In the genomic region with DNA sequence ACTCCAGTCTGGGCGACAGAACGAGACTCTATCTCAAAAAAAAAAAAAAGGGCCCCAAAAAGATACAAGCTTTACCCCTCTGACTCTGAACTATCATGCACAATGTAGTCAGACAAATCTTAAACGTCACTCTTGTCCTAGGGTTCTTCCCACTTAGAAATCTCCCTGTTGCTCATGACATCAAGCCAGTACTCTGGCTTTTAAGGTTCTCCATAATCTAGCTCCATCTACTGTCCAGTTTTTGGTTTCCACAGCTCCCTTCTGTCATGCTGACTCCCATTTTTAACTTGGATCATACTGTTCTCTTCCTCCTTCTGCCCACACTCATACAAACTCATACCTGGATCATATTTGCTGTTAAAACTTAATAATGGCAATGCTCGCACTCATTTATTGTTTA, we compare ENCODE assay signal across 11 cellular contexts.
DNase-seq lines count a peak whose midpoint lies in the region; ATAC-seq and TF ChIP-seq lines count a peak whose summit lies in the region.
"Had no signal": no experiment of that assay in that cellular context is flagged by ENCODE, and none has a peak within 500 bp of the region (broad histone marks: within the 10 kb centered on the region; RNA-seq: fewer than 3 reads in every experiment).

No MANE protein-coding gene starts in this region.

- no peaks in the 10 kb centered on the region for H3K9me3 Mint-ChIP-seq in brain
- H3K9me3 Mint-ChIP-seq in type B pancreatic cell: no peaks in the 10 kb centered on the region

- H3K27ac ChIP-seq in MM.1S (ENCODE audit: low read length) (no peak overlapping the region), mesendoderm (ENCODE audit: low read depth, low read length) (no peak overlapping the region), heart left ventricle (no peak overlapping the region)
- H3K27ac ChIP-seq: thoracic aorta had no signal

- H3K4me3 ChIP-seq in MM.1S (ENCODE audit: low read length) (no peak overlapping the region), mesendoderm (ENCODE audit: low read length) (no peak overlapping the region), heart left ventricle (no peak overlapping the region)
- H3K4me3 ChIP-seq: thoracic aorta had no signal

- H2AK5ac ChIP-seq in mesendoderm (ENCODE audit: low read length): no peak overlapping the region

- H4K5ac ChIP-seq in mesendoderm (ENCODE audit: low read length): no peak overlapping the region

- no peak for ATAC-seq in heart left ventricle
- ATAC-seq in HG03025 (IDR thresholded peaks at IDR 0.05; ENCODE audit: low FRiP score, unreplicated experiment): no peak

- no peak overlapping the region for H3K56ac ChIP-seq in mesendoderm (ENCODE audit: low read length)

- no peak overlapping the region for H3K4ac ChIP-seq in mesendoderm (ENCODE audit: low read depth, low read length)

- no peak overlapping the region for H3K9ac ChIP-seq in MM.1S (ENCODE audit: low read length)
- H3K9ac ChIP-seq in mesendoderm (ENCODE audit: low read length): no peak overlapping the region

- H3K79me2 ChIP-seq in MM.1S (ENCODE audit: low read length) (no peaks in the 10 kb centered on the region), mesendoderm (ENCODE audit: control insufficient read depth, insufficient read depth, low read length) (no peaks in the 10 kb centered on the region)

- no peak overlapping the region for H3K23ac ChIP-seq in mesendoderm (ENCODE audit: low read length)

- H3K36me3 Mint-ChIP-seq in brain (no peaks in the 10 kb centered on the region), type B pancreatic cell (no peaks in the 10 kb centered on the region)

- H2AFZ ChIP-seq in MM.1S (ENCODE audit: low read length): no peak overlapping the region

- no peak overlapping the region for H2BK120ac ChIP-seq in mesendoderm (ENCODE audit: low read depth, low read length)

- H2BK5ac ChIP-seq in mesendoderm (ENCODE audit: low read length): no peak overlapping the region

- DNase-seq in EL: peak; percentile 39
- DNase-seq in MM.1S: no peak
- DNase-seq in mesendoderm: peak; percentile 28
- no peak for DNase-seq in NCI-H345 treated with DMSO at 0.1 percent for 48 hours (lab: John Stamatoyannopoulos, UW; ENCODE audit: unreplicated experiment)
- no peak for DNase-seq in type B pancreatic cell (ENCODE audit: extremely low spot score, unreplicated experiment)
- DNase-seq in heart left ventricle: no peak
- DNase-seq: activated T-cell treated with anti-CD3 and anti-CD28 coated beads, Interleukin-2, amount 50 U/mL, for 1 hour; T-helper 1 cell had no signal

- H4K20me1 ChIP-seq in MM.1S (ENCODE audit: insufficient read depth, low read length): no peaks in the 10 kb centered on the region

- no peaks in the 10 kb centered on the region for H3K27me3 Mint-ChIP-seq in brain
- H3K27me3 Mint-ChIP-seq in type B pancreatic cell: no peaks in the 10 kb centered on the region

- WGBS in mesendoderm (ENCODE audit: extremely low coverage, insufficient coverage, low lambda C conversion rate): no CpG with 5 or more reads among the region's 4 CpGs
- 82 to 95% (median 90%) methylated on average over 4 of the region's 4 CpGs for WGBS in heart left ventricle, 4 donors

- no peak for TF ChIP-seq POLR2A in heart left ventricle (IDR thresholded peaks at IDR 0.05)

- H3K36me3 ChIP-seq in MM.1S (replicated peaks; ENCODE audit: insufficient read depth, low read length) (no peaks in the 10 kb centered on the region), mesendoderm (ENCODE audit: control insufficient read depth, insufficient read depth, low read length) (no peaks in the 10 kb centered on the region), heart left ventricle (no peaks in the 10 kb centered on the region)
- H3K36me3 ChIP-seq: thoracic aorta had no signal

- no peaks in the 10 kb centered on the region for H3K9me2 ChIP-seq in MM.1S (replicated peaks; ENCODE audit: insufficient read depth, low read length)

- H3K4me2 ChIP-seq in MM.1S (ENCODE audit: low read depth, low read length) (no peak overlapping the region), mesendoderm (ENCODE audit: low read length) (no peak overlapping the region)

- H3K27ac Mint-ChIP-seq in brain: no peak overlapping the region
- no peak overlapping the region for H3K27ac Mint-ChIP-seq in type B pancreatic cell

- TF ChIP-seq CTCF in MM.1S (IDR thresholded peaks at IDR 0.05; ENCODE audit: low read length): peak; percentile 4; the same call in 1 of the 2 replicates
- peak; percentile 13 to 28 for TF ChIP-seq CTCF in brain (conservative IDR thresholded peaks at IDR 0.05)
- TF ChIP-seq CTCF in type B pancreatic cell (conservative IDR thresholded peaks at IDR 0.05): no peak
- peak in 1 of 12 donors; percentile 6 for TF ChIP-seq CTCF in heart left ventricle (IDR thresholded peaks at IDR 0.05)

- H3K27me3 ChIP-seq in MM.1S (replicated peaks; ENCODE audit: insufficient read depth, low read length) (no peaks in the 10 kb centered on the region), mesendoderm (ENCODE audit: insufficient read depth, low read length, poor library complexity) (no peaks in the 10 kb centered on the region), heart left ventricle (no peaks in the 10 kb centered on the region)

- H3K9me3 ChIP-seq in MM.1S (replicated peaks; ENCODE audit: insufficient read depth, low read length) (no peaks in the 10 kb centered on the region), heart left ventricle (no peaks in the 10 kb centered on the region)
- H3K9me3 ChIP-seq: thoracic aorta had no signal

- no peaks in the 10 kb centered on the region for H3K79me1 ChIP-seq in mesendoderm (ENCODE audit: low read length)

- H3K4me1 Mint-ChIP-seq in brain (peaks cover 15% of the 10 kb centered on the region), type B pancreatic cell (ENCODE audit: unreplicated experiment) (peaks cover 4% of the 10 kb centered on the region)

- no peak overlapping the region for H4K8ac ChIP-seq in mesendoderm (ENCODE audit: low read depth, low read length)

- no peaks in the 10 kb centered on the region; the same call in 1 of the 2 replicates for H3K4me1 ChIP-seq in MM.1S (ENCODE audit: low read length)
- H3K4me1 ChIP-seq in mesendoderm (ENCODE audit: control insufficient read depth, low read depth, low read length): no peaks in the 10 kb centered on the region
- no peaks in the 10 kb centered on the region for H3K4me1 ChIP-seq in heart left ventricle

- peaks cover 8% of the 10 kb centered on the region; the same call in 1 of the 2 replicates for H3F3A ChIP-seq in MM.1S (ENCODE audit: insufficient read depth, low read length)

- no peak overlapping the region for H3K18ac ChIP-seq in mesendoderm (ENCODE audit: low read length)

- intact Hi-C loops in heart left ventricle (cut with DNase I): loop anchor here in 1 of 10 donors (5.0 kb wide), 1 partner anchor 345 kb away; no protein-coding TSS in a partner anchor

- no peak overlapping the region for H2BK15ac ChIP-seq in mesendoderm (replicated peaks; ENCODE audit: low read depth)

- H3K4me3 Mint-ChIP-seq in brain (no peak overlapping the region), type B pancreatic cell (no peak overlapping the region)

Comparison
In these comparisons a context has a peak if more than half of its experiments do, and no peak if none do; other contexts are left out.
1. DNase-seq: peak in EL (single experiment) and mesendoderm (single experiment); none in MM.1S (single experiment), NCI-H345 treated with DMSO at 0.1 percent for 48 hours (single experiment), type B pancreatic cell (single experiment) and heart left ventricle (0 of 5).